24 cellular contexts compared by ENCODE assay signal in genomic region chr13:36859259-36859658, GRCh38.
"Had no signal": no experiment of that assay in that cellular context is flagged by ENCODE, and none has a peak within 500 bp of the region (broad histone marks: within the 10 kb centered on the region; RNA-seq: fewer than 3 reads in every experiment).

No MANE protein-coding gene starts in this region.

- DNase-seq: IMR-90; Kasumi-1; MV-4-11; NCI-H1048; NCI-H1105; NCI-H1417; NCI-H1436 treated with DMSO at 0.1 percent for 48 hours; NCI-H1694; NCI-H187 treated with DMSO at 0.1 percent for 48 hours; NCI-H2029 treated with DMSO at 0.1 percent for 48 hours; NCI-H2171 treated with DMSO at 0.1 percent for 48 hours; NCI-H345; NCI-H446 treated with DMSO at 0.1 percent for 48 hours; NCI-H510A treated with DMSO at 0.1 percent for 48 hours; NCI-H526; NCI-H748 treated with DMSO at 0.1 percent for 48 hours; NK-92 treated with Interleukin-12 subunit alpha and Interleukin-12 subunit beta, amount 100 ng/mL, for 24 hours; PC-3; SHP77 had no signal

- H3K9ac ChIP-seq: KMS-11 had no signal

- ATAC-seq: Panc1, PC-3, SK-N-SH treated with all-trans-retinoic acid at 6 μM for 48 hours had no signal

- H3K27ac ChIP-seq: KMS-11, RWPE1 had no signal

- H3K4me2 ChIP-seq: KMS-11 had no signal

- FAIRE-seq: HepG2 had no signal
